In the genomic region with DNA sequence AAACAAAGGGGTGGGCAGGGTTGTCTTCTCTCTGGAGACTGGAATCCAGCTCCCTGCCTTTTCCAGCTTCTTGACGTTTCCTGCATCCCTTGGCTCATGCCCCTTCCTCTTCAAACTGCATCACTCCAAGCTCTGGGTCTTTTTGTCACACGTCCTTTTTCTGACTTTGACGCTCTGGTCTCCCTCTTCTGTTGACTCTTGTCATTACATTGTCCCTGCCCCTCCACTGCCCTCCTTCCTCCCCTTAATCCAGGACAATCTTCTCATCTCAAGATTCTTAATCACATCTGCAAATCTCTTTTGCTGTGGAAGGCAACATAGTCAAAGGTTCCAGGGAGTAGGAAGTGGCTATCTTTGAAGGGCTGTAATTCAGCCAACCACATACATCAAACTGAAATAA, we compare ENCODE assay signal across 2 cellular contexts.
TF ChIP-seq lines count a peak whose summit lies in the region.

No MANE protein-coding gene starts in this region.

TF ChIP-seq in SK-N-SH, 30 proteins besides CTCF, POLR2A, EP300 and RAD21:
- TF ChIP-seq FOXJ3 (CRISPR knock-in tag; IDR thresholded peaks at IDR 0.05), result no peak
- TF ChIP-seq, protein P1, sequence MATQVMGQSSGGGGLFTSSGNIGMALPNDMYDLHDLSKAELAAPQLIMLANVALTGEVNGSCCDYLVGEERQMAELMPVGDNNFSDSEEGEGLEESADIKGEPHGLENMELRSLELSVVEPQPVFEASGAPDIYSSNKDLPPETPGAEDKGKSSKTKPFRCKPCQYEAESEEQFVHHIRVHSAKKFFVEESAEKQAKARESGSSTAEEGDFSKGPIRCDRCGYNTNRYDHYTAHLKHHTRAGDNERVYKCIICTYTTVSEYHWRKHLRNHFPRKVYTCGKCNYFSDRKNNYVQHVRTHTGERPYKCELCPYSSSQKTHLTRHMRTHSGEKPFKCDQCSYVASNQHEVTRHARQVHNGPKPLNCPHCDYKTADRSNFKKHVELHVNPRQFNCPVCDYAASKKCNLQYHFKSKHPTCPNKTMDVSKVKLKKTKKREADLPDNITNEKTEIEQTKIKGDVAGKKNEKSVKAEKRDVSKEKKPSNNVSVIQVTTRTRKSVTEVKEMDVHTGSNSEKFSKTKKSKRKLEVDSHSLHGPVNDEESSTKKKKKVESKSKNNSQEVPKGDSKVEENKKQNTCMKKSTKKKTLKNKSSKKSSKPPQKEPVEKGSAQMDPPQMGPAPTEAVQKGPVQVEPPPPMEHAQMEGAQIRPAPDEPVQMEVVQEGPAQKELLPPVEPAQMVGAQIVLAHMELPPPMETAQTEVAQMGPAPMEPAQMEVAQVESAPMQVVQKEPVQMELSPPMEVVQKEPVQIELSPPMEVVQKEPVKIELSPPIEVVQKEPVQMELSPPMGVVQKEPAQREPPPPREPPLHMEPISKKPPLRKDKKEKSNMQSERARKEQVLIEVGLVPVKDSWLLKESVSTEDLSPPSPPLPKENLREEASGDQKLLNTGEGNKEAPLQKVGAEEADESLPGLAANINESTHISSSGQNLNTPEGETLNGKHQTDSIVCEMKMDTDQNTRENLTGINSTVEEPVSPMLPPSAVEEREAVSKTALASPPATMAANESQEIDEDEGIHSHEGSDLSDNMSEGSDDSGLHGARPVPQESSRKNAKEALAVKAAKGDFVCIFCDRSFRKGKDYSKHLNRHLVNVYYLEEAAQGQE (IDR thresholded peaks at IDR 0.05; ENCODE audit: low read depth, low read length), result no peak
- no peak for TF ChIP-seq TEAD4 (IDR thresholded peaks at IDR 0.05; ENCODE audit: borderline replicate concordance, insufficient read depth)
- TF ChIP-seq, protein P2, sequence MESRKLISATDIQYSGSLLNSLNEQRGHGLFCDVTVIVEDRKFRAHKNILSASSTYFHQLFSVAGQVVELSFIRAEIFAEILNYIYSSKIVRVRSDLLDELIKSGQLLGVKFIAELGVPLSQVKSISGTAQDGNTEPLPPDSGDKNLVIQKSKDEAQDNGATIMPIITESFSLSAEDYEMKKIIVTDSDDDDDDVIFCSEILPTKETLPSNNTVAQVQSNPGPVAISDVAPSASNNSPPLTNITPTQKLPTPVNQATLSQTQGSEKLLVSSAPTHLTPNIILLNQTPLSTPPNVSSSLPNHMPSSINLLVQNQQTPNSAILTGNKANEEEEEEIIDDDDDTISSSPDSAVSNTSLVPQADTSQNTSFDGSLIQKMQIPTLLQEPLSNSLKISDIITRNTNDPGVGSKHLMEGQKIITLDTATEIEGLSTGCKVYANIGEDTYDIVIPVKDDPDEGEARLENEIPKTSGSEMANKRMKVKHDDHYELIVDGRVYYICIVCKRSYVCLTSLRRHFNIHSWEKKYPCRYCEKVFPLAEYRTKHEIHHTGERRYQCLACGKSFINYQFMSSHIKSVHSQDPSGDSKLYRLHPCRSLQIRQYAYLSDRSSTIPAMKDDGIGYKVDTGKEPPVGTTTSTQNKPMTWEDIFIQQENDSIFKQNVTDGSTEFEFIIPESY (IDR thresholded peaks at IDR 0.05; ENCODE audit: borderline replicate concordance, low read depth), result no peak
- TF ChIP-seq CHD2 (IDR thresholded peaks at IDR 0.05; ENCODE audit: low read length, partially characterized antibody), result no peak
- no peak for TF ChIP-seq RCOR1 (IDR thresholded peaks at IDR 0.05; ENCODE audit: low read length)
- TF ChIP-seq SMC3 (IDR thresholded peaks at IDR 0.05; ENCODE audit: low read depth, low read length), result no peak
- TF ChIP-seq MEF2A (IDR thresholded peaks at IDR 0.05; ENCODE audit: borderline replicate concordance, low read depth), result no peak
- no peak for TF ChIP-seq NRF1 (IDR thresholded peaks at IDR 0.05; ENCODE audit: low read depth, low read length)
- TF ChIP-seq, protein P3, sequence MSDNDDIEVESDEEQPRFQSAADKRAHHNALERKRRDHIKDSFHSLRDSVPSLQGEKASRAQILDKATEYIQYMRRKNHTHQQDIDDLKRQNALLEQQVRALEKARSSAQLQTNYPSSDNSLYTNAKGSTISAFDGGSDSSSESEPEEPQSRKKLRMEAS (IDR thresholded peaks at IDR 0.05; ENCODE audit: low read depth), result no peak
- no peak for TF ChIP-seq RFX5 (IDR thresholded peaks at IDR 0.05; ENCODE audit: low read length)
- no peak for TF ChIP-seq EZH2phosphoT487 (IDR thresholded peaks at IDR 0.05; ENCODE audit: borderline replicate concordance, low read depth)
- TF ChIP-seq MXI1 (IDR thresholded peaks at IDR 0.05; ENCODE audit: low read depth, low read length), result no peak
- TF ChIP-seq FOXM1 (IDR thresholded peaks at IDR 0.05; ENCODE audit: low read depth), result no peak

TF ChIP-seq in SK-N-SH treated with all-trans-retinoic acid at 6 μM for 48 hours, 23 proteins besides CTCF, POLR2A, EP300 and RAD21:
- TF ChIP-seq, protein P4, sequence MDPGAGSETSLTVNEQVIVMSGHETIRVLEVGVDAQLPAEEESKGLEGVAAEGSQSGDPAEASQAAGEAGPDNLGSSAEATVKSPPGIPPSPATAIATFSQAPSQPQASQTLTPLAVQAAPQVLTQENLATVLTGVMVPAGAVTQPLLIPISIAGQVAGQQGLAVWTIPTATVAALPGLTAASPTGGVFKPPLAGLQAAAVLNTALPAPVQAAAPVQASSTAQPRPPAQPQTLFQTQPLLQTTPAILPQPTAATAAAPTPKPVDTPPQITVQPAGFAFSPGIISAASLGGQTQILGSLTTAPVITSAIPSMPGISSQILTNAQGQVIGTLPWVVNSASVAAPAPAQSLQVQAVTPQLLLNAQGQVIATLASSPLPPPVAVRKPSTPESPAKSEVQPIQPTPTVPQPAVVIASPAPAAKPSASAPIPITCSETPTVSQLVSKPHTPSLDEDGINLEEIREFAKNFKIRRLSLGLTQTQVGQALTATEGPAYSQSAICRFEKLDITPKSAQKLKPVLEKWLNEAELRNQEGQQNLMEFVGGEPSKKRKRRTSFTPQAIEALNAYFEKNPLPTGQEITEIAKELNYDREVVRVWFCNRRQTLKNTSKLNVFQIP (CRISPR knock-in tag; IDR thresholded peaks at IDR 0.05; ENCODE audit: borderline replicate concordance, low read depth), result no peak
- no peak for TF ChIP-seq ZNF565 (CRISPR knock-in tag; conservative IDR thresholded peaks at IDR 0.05; ENCODE audit: low read depth)
- no peak for TF ChIP-seq ZNF70 (CRISPR knock-in tag; IDR thresholded peaks at IDR 0.05)
- no peak for TF ChIP-seq GLIS3 (CRISPR knock-in tag; IDR thresholded peaks at IDR 0.05)
- TF ChIP-seq TCF4 (CRISPR knock-in tag; IDR thresholded peaks at IDR 0.05; ENCODE audit: borderline replicate concordance), result no peak
